21 cellular contexts compared by ENCODE assay signal in genomic region chr10:83225781-83226180, GRCh38.
"Had no signal": no experiment of that assay in that cellular context is flagged by ENCODE, and none has a peak within 500 bp of the region (broad histone marks: within the 10 kb centered on the region; RNA-seq: fewer than 3 reads in every experiment).

No MANE protein-coding gene starts in this region.

- DNase-seq: cortex of kidney; effector CD8-positive, alpha-beta T cell; effector memory CD8-positive, alpha-beta T cell; endodermal cell; erythroblast; esophagus squamous epithelium; foreskin fibroblast; foreskin melanocyte; gastrocnemius medialis; glutamatergic neuron; head of caudate nucleus; heart right ventricle; hippocampal formation; left cardiac atrium; left lung; left ventricle myocardium superior; lower lobe of right lung; mesenchymal stem cell; mucosa of descending colon; naive B cell; naive thymus-derived CD8-positive, alpha-beta T cell had no signal
